In the genomic region with DNA sequence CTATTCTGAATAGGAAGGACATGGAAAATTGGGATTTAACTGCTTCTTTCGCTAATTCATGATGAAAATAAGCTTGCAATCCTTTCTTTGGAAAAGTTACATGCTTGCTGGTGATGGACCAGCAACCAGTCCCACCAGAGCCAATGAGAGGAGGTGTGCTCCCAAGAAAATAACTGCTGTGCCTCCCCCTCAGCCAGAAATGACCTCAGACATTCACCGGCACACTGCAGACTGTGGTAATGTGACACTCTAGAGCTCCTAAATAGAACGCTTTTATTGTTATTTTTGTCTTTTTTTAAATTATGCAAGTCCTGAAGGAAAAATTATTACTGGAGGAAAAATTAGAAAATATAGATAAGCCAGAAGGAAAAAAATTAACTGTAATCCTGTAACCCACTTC, we compare ENCODE assay signal across 11 cellular contexts. TPM values are rescaled to one million over a fixed set of nuclear protein-coding genes. Genes with fewer than 3 reads are reported as not detected.
DNase-seq lines count a peak whose midpoint lies in the region; ATAC-seq and TF ChIP-seq lines count a peak whose summit lies in the region.
"Had no signal": no experiment of that assay in that cellular context is flagged by ENCODE, and none has a peak within 500 bp of the region (broad histone marks: within the 10 kb centered on the region; RNA-seq: fewer than 3 reads in every experiment).

No MANE protein-coding gene starts in this region.

- H3K4me1 Mint-ChIP-seq in T-helper 2 cell treated with Interferon-gamma antibody and Interleukin-4, amounts not matched to agents 5 μg/mL and 100 μg/mL, for 36 hours (ENCODE audit: low read depth): peaks cover 25% of the 10 kb centered on the region
- peaks cover 64% of the 10 kb centered on the region for H3K4me1 Mint-ChIP-seq in activated naive CD8-positive, alpha-beta T cell (ENCODE audit: low read depth)
- H3K4me1 Mint-ChIP-seq in glutamatergic neuron (ENCODE audit: low read depth, unreplicated experiment): peaks cover 52% of the 10 kb centered on the region
- H3K4me1 Mint-ChIP-seq in stimulated activated naive CD8-positive, alpha-beta T cell treated with anti-CD3 and anti-CD28 coated beads, Interleukin-15, amount 100 ng/mL, for 72 hours: peaks cover 80% of the 10 kb centered on the region

- no peaks in the 10 kb centered on the region for H3K27me3 Mint-ChIP-seq in T-helper 2 cell treated with Interferon-gamma antibody and Interleukin-4, amounts not matched to agents 5 μg/mL and 100 μg/mL, for 36 hours (ENCODE audit: low read depth)
- no peaks in the 10 kb centered on the region for H3K27me3 Mint-ChIP-seq in activated naive CD8-positive, alpha-beta T cell
- peaks cover 16% of the 10 kb centered on the region for H3K27me3 Mint-ChIP-seq in glutamatergic neuron (ENCODE audit: unreplicated experiment)
- peaks cover 10% of the 10 kb centered on the region for H3K27me3 Mint-ChIP-seq in stimulated activated naive CD8-positive, alpha-beta T cell treated with anti-CD3 and anti-CD28 coated beads, Interleukin-15, amount 100 ng/mL, for 72 hours

- H3K36me3 Mint-ChIP-seq in T-helper 2 cell treated with Interferon-gamma antibody and Interleukin-4, amounts not matched to agents 5 μg/mL and 100 μg/mL, for 36 hours (ENCODE audit: low read depth): peaks cover 6% of the 10 kb centered on the region
- H3K36me3 Mint-ChIP-seq in activated naive CD8-positive, alpha-beta T cell: no peaks in the 10 kb centered on the region
- no peaks in the 10 kb centered on the region for H3K36me3 Mint-ChIP-seq in glutamatergic neuron (ENCODE audit: unreplicated experiment)

- peak overlapping the region; percentile 12 for H3K4me3 Mint-ChIP-seq in T-helper 2 cell treated with Interferon-gamma antibody and Interleukin-4, amounts not matched to agents 5 μg/mL and 100 μg/mL, for 36 hours
- peak overlapping the region; percentile 94 for H3K4me3 Mint-ChIP-seq in activated naive CD8-positive, alpha-beta T cell
- H3K4me3 Mint-ChIP-seq in glutamatergic neuron (ENCODE audit: unreplicated experiment): peak overlapping the region; percentile 94
- peak overlapping the region; percentile 90 to 93 for H3K4me3 Mint-ChIP-seq in stimulated activated naive CD8-positive, alpha-beta T cell treated with anti-CD3 and anti-CD28 coated beads, Interleukin-15, amount 100 ng/mL, for 72 hours

- no peak for DNase-seq in T-helper 2 cell treated with Interferon-gamma antibody and Interleukin-4, amounts not matched to agents 5 μg/mL and 100 μg/mL, for 36 hours (ENCODE audit: low spot score)
- DNase-seq in T-helper 2 cell: no peak
- DNase-seq in glutamatergic neuron: no peak
- DNase-seq in stimulated activated naive CD8-positive, alpha-beta T cell treated with anti-CD3 and anti-CD28 coated beads, Interleukin-15, amount 100 ng/mL, for 72 hours: no peak
- DNase-seq in COLO829 (ENCODE audit: low spot score): no peak
- DNase-seq in HK-2 (ENCODE audit: unreplicated experiment): no peak
- DNase-seq in NCI-H748 (lab: John Stamatoyannopoulos, UW; ENCODE audit: unreplicated experiment): no peak
- DNase-seq: activated CD8-positive, alpha-beta memory T cell treated with anti-CD3 and anti-CD28 coated beads, Interleukin-2, amount 50 U/mL, for 4 hours; NCI-H187 treated with DMSO at 0.1 percent for 48 hours; SW 1271 had no signal

- H3K9me3 Mint-ChIP-seq in T-helper 2 cell treated with Interferon-gamma antibody and Interleukin-4, amounts not matched to agents 5 μg/mL and 100 μg/mL, for 36 hours: no peaks in the 10 kb centered on the region
- no peaks in the 10 kb centered on the region for H3K9me3 Mint-ChIP-seq in activated naive CD8-positive, alpha-beta T cell (ENCODE audit: low read depth)
- H3K9me3 Mint-ChIP-seq in glutamatergic neuron (ENCODE audit: unreplicated experiment): peaks cover 26% of the 10 kb centered on the region
- no peaks in the 10 kb centered on the region for H3K9me3 Mint-ChIP-seq in stimulated activated naive CD8-positive, alpha-beta T cell treated with anti-CD3 and anti-CD28 coated beads, Interleukin-15, amount 100 ng/mL, for 72 hours

- TF ChIP-seq CTCF in glutamatergic neuron (IDR thresholded peaks at IDR 0.05; ENCODE audit: partially characterized antibody, unreplicated experiment): no peak

- no peak for ATAC-seq in stimulated activated naive CD8-positive, alpha-beta T cell treated with anti-CD3 and anti-CD28 coated beads, Interleukin-15, amount 100 ng/mL, for 72 hours

- H3K27ac Mint-ChIP-seq in T-helper 2 cell treated with Interferon-gamma antibody and Interleukin-4, amounts not matched to agents 5 μg/mL and 100 μg/mL, for 36 hours: no peak overlapping the region
- H3K27ac Mint-ChIP-seq in activated naive CD8-positive, alpha-beta T cell: peak overlapping the region; percentile 16
- peak overlapping the region; percentile 43 for H3K27ac Mint-ChIP-seq in glutamatergic neuron (ENCODE audit: unreplicated experiment)
- H3K27ac Mint-ChIP-seq in stimulated activated naive CD8-positive, alpha-beta T cell treated with anti-CD3 and anti-CD28 coated beads, Interleukin-15, amount 100 ng/mL, for 72 hours: no peak overlapping the region

RNA-seq across cellular contexts. Expression of gene PYGB, which starts 2.6 kb away (rescaled TPM):
- 295 TPM for total RNA-seq in glutamatergic neuron (ENCODE audit: unreplicated experiment)

RNA-seq across cellular contexts. Expression of gene ENTPD6, which starts 55.0 kb away (rescaled TPM):
- total RNA-seq in glutamatergic neuron (ENCODE audit: unreplicated experiment): 191 TPM

Comparison
In these comparisons a context has a peak if more than half of its experiments do, and no peak if none do; other contexts are left out.
1. H3K27ac Mint-ChIP-seq: peak in activated naive CD8-positive, alpha-beta T cell (single experiment) and glutamatergic neuron (single experiment); none in T-helper 2 cell treated with Interferon-gamma antibody and Interleukin-4, amounts not matched to agents 5 μg/mL and 100 μg/mL, for 36 hours (single experiment) and stimulated activated naive CD8-positive, alpha-beta T cell treated with anti-CD3 and anti-CD28 coated beads, Interleukin-15, amount 100 ng/mL, for 72 hours (0 of 2).
2. H3K4me3 Mint-ChIP-seq: peak in every context shown above with its lines; median percentile 94 in activated naive CD8-positive, alpha-beta T cell; 94 in glutamatergic neuron; 92 in stimulated activated naive CD8-positive, alpha-beta T cell treated with anti-CD3 and anti-CD28 coated beads, Interleukin-15, amount 100 ng/mL, for 72 hours; 12 in T-helper 2 cell treated with Interferon-gamma antibody and Interleukin-4, amounts not matched to agents 5 μg/mL and 100 μg/mL, for 36 hours.